Comparison of ENCODE assay signal across 8 cellular contexts in the genomic region with DNA sequence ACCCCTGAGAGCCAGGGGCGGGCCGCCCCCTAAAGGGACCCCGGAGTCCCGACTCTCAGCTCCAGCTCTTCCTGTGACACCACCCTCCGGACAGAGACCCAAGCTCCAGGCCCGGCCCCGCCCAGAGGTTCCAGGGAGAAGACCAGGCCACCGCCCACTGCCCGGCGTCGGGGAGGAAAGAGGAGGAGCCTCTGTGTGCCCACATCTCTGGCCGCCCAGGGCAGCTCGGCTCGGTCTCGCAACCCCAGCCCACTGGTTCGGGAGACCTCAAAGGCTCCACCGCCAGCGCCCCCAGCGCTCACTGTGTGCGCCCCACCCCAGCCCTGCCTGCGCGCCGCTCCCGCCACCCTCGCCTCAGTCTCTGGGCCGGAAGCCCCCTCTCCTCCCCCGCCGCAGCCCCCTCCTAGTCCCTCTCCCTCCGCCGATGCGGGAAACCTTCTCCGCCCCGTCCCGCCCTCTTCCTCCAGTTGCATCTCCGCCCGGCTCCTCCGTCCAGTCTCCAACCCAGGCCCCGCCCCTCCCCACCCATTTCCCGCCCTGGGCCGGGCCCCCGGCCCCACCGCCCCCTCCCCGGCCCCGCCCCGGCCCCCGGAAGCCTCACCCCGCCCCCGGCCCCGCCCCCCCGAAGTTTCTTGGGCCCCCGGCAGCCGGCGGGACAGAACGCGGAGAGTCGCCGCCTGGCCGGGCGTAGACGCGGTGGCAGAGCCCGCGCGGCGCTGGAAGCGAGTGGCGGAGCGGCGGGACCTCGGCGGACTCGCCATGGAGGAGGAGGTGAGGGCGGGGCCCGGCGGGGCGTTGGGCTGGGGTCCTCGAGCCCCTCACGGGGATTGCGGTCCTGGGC. TPM values are rescaled to one million over a fixed set of nuclear protein-coding genes. Genes with fewer than 3 reads are reported as not detected.
DNase-seq lines count a peak whose midpoint lies in the region; ATAC-seq, FAIRE-seq and TF ChIP-seq lines count a peak whose summit lies in the region.

A gene with protein sequence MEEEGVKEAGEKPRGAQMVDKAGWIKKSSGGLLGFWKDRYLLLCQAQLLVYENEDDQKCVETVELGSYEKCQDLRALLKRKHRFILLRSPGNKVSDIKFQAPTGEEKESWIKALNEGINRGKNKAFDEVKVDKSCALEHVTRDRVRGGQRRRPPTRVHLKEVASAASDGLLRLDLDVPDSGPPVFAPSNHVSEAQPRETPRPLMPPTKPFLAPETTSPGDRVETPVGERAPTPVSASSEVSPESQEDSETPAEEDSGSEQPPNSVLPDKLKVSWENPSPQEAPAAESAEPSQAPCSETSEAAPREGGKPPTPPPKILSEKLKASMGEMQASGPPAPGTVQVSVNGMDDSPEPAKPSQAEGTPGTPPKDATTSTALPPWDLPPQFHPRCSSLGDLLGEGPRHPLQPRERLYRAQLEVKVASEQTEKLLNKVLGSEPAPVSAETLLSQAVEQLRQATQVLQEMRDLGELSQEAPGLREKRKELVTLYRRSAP (plus strand): TSS at position 658 of the 841 bp plus-strand sequence. CDS start 102 bp downstream, at position 760.

- intact Hi-C loops in PC-3 (cut with micrococcal nuclease) = no loop called here

- H4K20me1 ChIP-seq in PC-3 (ENCODE audit: low read length) = no peaks in the 10 kb centered on the region

- CTCF ChIA-PET in PC-3 (lab: Charles Lee) = no interaction called here

- peak; percentile 93 for DNase-seq in D721Med (ENCODE audit: insufficient read length, low spot score)
- peak; percentile 92 for DNase-seq in HuH-7.5 (ENCODE audit: low spot score)
- DNase-seq in PC-3 = peak; percentile 82
- DNase-seq in activated T-cell treated with anti-CD3 and anti-CD28 coated beads for 48 hours (ENCODE audit: low read depth) = peak; percentile 80
- DNase-seq in epithelial cell of proximal tubule (ENCODE audit: low read depth) = no peak
- peak; percentile 94 for DNase-seq in mucosa of gallbladder (ENCODE audit: low spot score)
- DNase-seq in stimulated activated CD8-positive, alpha-beta memory T cell treated with anti-CD3 and anti-CD28 coated beads, Interleukin-4, amount 100 ng/mL, for 24 hours (ENCODE audit: low read depth) = peak; percentile 86

- peak; percentile 57 for ATAC-seq in GM21447 (IDR thresholded peaks at IDR 0.05; ENCODE audit: unreplicated experiment)
- peak; percentile 94 for ATAC-seq in PC-3

- no peaks in the 10 kb centered on the region for H3F3A ChIP-seq in PC-3 (ENCODE audit: low read length, unreplicated experiment)

- no peaks in the 10 kb centered on the region for H3K36me3 ChIP-seq in PC-3 (ENCODE audit: low read depth, low read length)

- POLR2A ChIA-PET in PC-3 (lab: Charles Lee; ENCODE audit: unreplicated experiment) = interaction anchor here (0.5 to 0.6 kb wide), 2 partner anchors 140 to 691 kb away, joined by 3 read pairs; no protein-coding TSS in a partner anchor

- no peak within 1 kb of the TSS for H3K27ac ChIP-seq in PC-3 (ENCODE audit: low read length)

- peaks cover 13% of the 10 kb centered on the region; the same call in 1 of the 2 replicates for H3K4me1 ChIP-seq in PC-3 (ENCODE audit: insufficient read depth, low read length)

- no peaks in the 10 kb centered on the region; the same call in 1 of the 2 replicates for H3K79me2 ChIP-seq in PC-3 (ENCODE audit: low read length)

- TF ChIP-seq CTCF in D721Med (IDR thresholded peaks at IDR 0.05; ENCODE audit: insufficient read depth, missing control alignments) (no peak), PC-3 (conservative IDR thresholded peaks at IDR 0.05; ENCODE audit: low read depth, low read length) (no peak), epithelial cell of proximal tubule (conservative IDR thresholded peaks at IDR 0.05; ENCODE audit: low read depth, low read length) (no peak)

- no peaks in the 10 kb centered on the region for H3K27me3 ChIP-seq in PC-3 (ENCODE audit: low read length)

- no peaks in the 10 kb centered on the region for H3K9me3 ChIP-seq in PC-3 (ENCODE audit: low read length)

- no peaks in the 10 kb centered on the region for H3K9me2 ChIP-seq in PC-3 (replicated peaks; ENCODE audit: low read length)

- FAIRE-seq in D721Med (lab: Jason Lieb, UNC) = no peak

- H3K4me2 ChIP-seq in PC-3 (ENCODE audit: low read length) = peak within 1 kb of the TSS; percentile 93

- peak within 1 kb of the TSS; percentile 69 for H3K9ac ChIP-seq in PC-3 (ENCODE audit: low read length)

- no TSS peak for BruUV-seq in PC-3 (replicated peaks; lab: Mats Ljungman, UMichigan)

- H3K4me3 ChIP-seq in PC-3 (ENCODE audit: low read length) (peak within 1 kb of the TSS; percentile 85), epithelial cell of proximal tubule (ENCODE audit: low read depth, low read length) (peak within 1 kb of the TSS; percentile 97)

- H2AFZ ChIP-seq in PC-3 (ENCODE audit: low read length) = peak within 1 kb of the TSS; percentile 86

RNA-seq across cellular contexts. Expression of the gene that starts here (rescaled TPM):
- 3.7 and 4.3 TPM in 2 replicates for total RNA-seq in PC-3 (2014; rRNA removed)
- 3.9 and 6.4 TPM in 2 replicates for total RNA-seq in epithelial cell of proximal tubule
- 31.5 TPM for total RNA-seq in mucosa of gallbladder
